Comparison of ENCODE assay signal across 27 cellular contexts in genomic region chr4:158534727-158535126, GRCh38. TPM values are rescaled to one million over a fixed set of nuclear protein-coding genes. Genes with fewer than 3 reads are reported as not detected.
A peak's percentile ranks its signal among the peaks of the same experiment; 100 is the strongest.
DNase-seq lines count a peak whose midpoint lies in the region; ATAC-seq, FAIRE-seq and TF ChIP-seq lines count a peak whose summit lies in the region.
"Had no signal": no experiment of that assay in that cellular context is flagged by ENCODE, and none has a peak within 500 bp of the region (broad histone marks: within the 10 kb centered on the region; RNA-seq: fewer than 3 reads in every experiment).

No MANE protein-coding gene starts in this region.

- RAD21 ChIA-PET in GM12878 (lab: Charles Lee; ENCODE audit: unreplicated experiment), result no interaction called here

- TF ChIP-seq CTCF in Loucy (conservative IDR thresholded peaks at IDR 0.05; ENCODE audit: low read length), result no peak
- TF ChIP-seq CTCF in GM12878 (IDR thresholded peaks at IDR 0.05 in 2 of 3, conservative IDR thresholded peaks at IDR 0.05 in 1 of 3; ENCODE audit: control insufficient read depth in 2 of 3, extremely low read depth in 1 of 3, insufficient read depth in 1 of 3, low read depth in 3 of 3, low read length in 3 of 3), result no peak

- no peaks in the 10 kb centered on the region for H3K4me1 ChIP-seq in Loucy (ENCODE audit: insufficient read depth, low read length, poor library complexity, severe bottlenecking)
- H3K4me1 ChIP-seq in GM12878 (ENCODE audit: control insufficient read depth, insufficient read depth, low read length), result no peaks in the 10 kb centered on the region
- H3K4me1 ChIP-seq: Caco-2, esophagus muscularis mucosa, HAP-1, parathyroid adenoma, Peyer's patch, right lobe of liver, transverse colon had no signal

- peak; percentile 96 for FAIRE-seq in A204.1 (lab: Jason Lieb, UNC)
- no peak for FAIRE-seq in GM12878 (lab: Jason Lieb, UNC)
- FAIRE-seq in frontal cortex (lab: Jason Lieb, UNC), result peak; percentile 37
- FAIRE-seq: A549 had no signal

- no peaks in the 10 kb centered on the region for H3K9me3 ChIP-seq in Loucy (ENCODE audit: insufficient read depth, low read depth, low read length)
- H3K9me3 ChIP-seq in GM12878 (replicated peaks; ENCODE audit: control insufficient read depth, insufficient read depth, low read length), result no peaks in the 10 kb centered on the region
- H3K9me3 ChIP-seq: A549, Caco-2, esophagus muscularis mucosa, HAP-1, Peyer's patch, right lobe of liver, transverse colon had no signal

- H3K36me3 ChIP-seq in Loucy (ENCODE audit: insufficient read depth, low read length) (no peaks in the 10 kb centered on the region), GM12878 (ENCODE audit: control insufficient read depth in 2 of 2, insufficient read depth in 2 of 2, low read length in 1 of 2) (no peaks in the 10 kb centered on the region)
- H3K36me3 ChIP-seq: esophagus muscularis mucosa, HAP-1, Peyer's patch, right lobe of liver, transverse colon had no signal

- CTCF ChIA-PET in GM12878 (lab: Yijun Ruan, JAX), result no interaction called here

- H3K4me3 ChIP-seq in Loucy (ENCODE audit: low read length, poor library complexity, severe bottlenecking), result peak overlapping the region; percentile 31
- H3K4me3 ChIP-seq in GM12878, result no peak overlapping the region
- H3K4me3 ChIP-seq: A549, esophagus muscularis mucosa, HAP-1, Peyer's patch, right lobe of liver, transverse colon had no signal

- H3K79me2 ChIP-seq in Loucy (ENCODE audit: insufficient read depth, low read length) (no peaks in the 10 kb centered on the region), GM12878 (ENCODE audit: control insufficient read depth, insufficient read depth, low read length) (no peaks in the 10 kb centered on the region)
- H3K79me2 ChIP-seq: parathyroid adenoma had no signal

- H4K20me1 ChIP-seq in Loucy (ENCODE audit: insufficient read depth, low read length, poor library complexity, severe bottlenecking) (no peaks in the 10 kb centered on the region), GM12878 (ENCODE audit: control insufficient read depth, insufficient read depth) (no peaks in the 10 kb centered on the region)

- no peak for TF ChIP-seq RAD21 in GM12878 (IDR thresholded peaks at IDR 0.05; ENCODE audit: insufficient read depth, low read depth, low read length)

- SMC1A ChIA-PET in GM12878 (lab: Charles Lee; ENCODE audit: uncharacterized antibody, unreplicated experiment), result no interaction called here

- no peak overlapping the region for H3K27ac ChIP-seq in GM12878 (ENCODE audit: control insufficient read depth, insufficient read depth)
- H3K27ac ChIP-seq: A549, esophagus muscularis mucosa, parathyroid adenoma, Peyer's patch, right lobe of liver, transverse colon had no signal

- POLR2A ChIA-PET in GM12878 (lab: Charles Lee), result no interaction called here

- in situ Hi-C loops in GM12878 (cut with MboI), result no loop called here

- TF ChIP-seq POLR2A in GM12878 (IDR thresholded peaks at IDR 0.05; ENCODE audit: low read depth, low read length), result no peak

- intact Hi-C loops in GM12878 (cut with micrococcal nuclease; ENCODE audit: unreplicated experiment), result no loop called here

- H3K9me2 ChIP-seq in Loucy (replicated peaks; ENCODE audit: low read depth, low read length), result no peaks in the 10 kb centered on the region

- BruUV-seq in GM12878 (replicated peaks; lab: Mats Ljungman, UMichigan), result no TSS peak

- TF ChIP-seq EP300 in GM12878 (IDR thresholded peaks at IDR 0.05; ENCODE audit: borderline replicate concordance in 1 of 2, control insufficient read depth in 1 of 2, low read depth in 2 of 2, low read length in 2 of 2), result no peak

- no peaks in the 10 kb centered on the region for H3F3A ChIP-seq in Loucy (ENCODE audit: low read depth)

- ATAC-seq in GM12878 (no peak), GM21447 (IDR thresholded peaks at IDR 0.05; ENCODE audit: unreplicated experiment) (no peak)
- ATAC-seq: T-cell had no signal

- H2AFZ ChIP-seq in Loucy (ENCODE audit: low read length), result peak overlapping the region; percentile 84
- peak overlapping the region; percentile 65 for H2AFZ ChIP-seq in GM12878 (ENCODE audit: control insufficient read depth, low read depth, low read length)
- H2AFZ ChIP-seq: parathyroid adenoma had no signal

- H3K27me3 ChIP-seq in Loucy (ENCODE audit: insufficient read depth, low read length, poor library complexity, severe bottlenecking) (no peaks in the 10 kb centered on the region), GM12878 (replicated peaks in 1 of 2; ENCODE audit: control insufficient read depth in 2 of 2, insufficient read depth in 2 of 2, low read length in 1 of 2) (no peaks in the 10 kb centered on the region)
- H3K27me3 ChIP-seq: esophagus muscularis mucosa, Peyer's patch, right lobe of liver, transverse colon had no signal

- DNase-seq in GM12878 (ENCODE audit: low read depth, low spot score) (no peak), frontal cortex (ENCODE audit: low spot score in 2 of 2) (no peak), NCI-H345 treated with DMSO at 0.1 percent for 48 hours (lab: John Stamatoyannopoulos, UW; ENCODE audit: unreplicated experiment) (no peak), COLO668 (lab: John Stamatoyannopoulos, UW; ENCODE audit: unreplicated experiment) (no peak)
- no peak for DNase-seq in activated CD4-positive, alpha-beta T cell treated with anti-CD3 and anti-CD28 coated beads, Interleukin-2, amount 50 U/mL, for 1 hour
- DNase-seq: activated CD4-positive, CD25-positive, alpha-beta regulatory T cell treated with anti-CD3 and anti-CD28 coated beads, Interleukin-2, amount 50 U/mL, for 72 hours; activated gamma-delta T cell; Caco-2; DND-41; effector memory CD4-positive, alpha-beta T cell; islet precursor cell; NCI-H1417; NCI-H2107; NCI-H510A treated with DMSO at 0.1 percent for 48 hours; Peyer's patch; right lobe of liver; T-cell; transverse colon had no signal

- H3K4me2 ChIP-seq in Loucy (ENCODE audit: low read depth, low read length, poor library complexity, severe bottlenecking) (peak overlapping the region; percentile 18), GM12878 (ENCODE audit: control insufficient read depth, insufficient read depth) (no peak overlapping the region)

- H3K9ac ChIP-seq in Loucy (ENCODE audit: low read depth, low read length, poor library complexity, severe bottlenecking), result no peak overlapping the region
- no peak overlapping the region for H3K9ac ChIP-seq in GM12878 (ENCODE audit: control insufficient read depth, insufficient read depth, low read length)
- H3K9ac ChIP-seq: parathyroid adenoma had no signal

- 35% methylated on average over 3 of the region's 3 CpGs for WGBS in GM12878 (ENCODE audit: insufficient coverage, insufficient replicate concordance, low lambda C conversion rate, missing lambda C conversion rate)

TF ChIP-seq in GM12878, 131 proteins besides CTCF, POLR2A, EP300 and RAD21 (continues in another document):
- no peak for TF ChIP-seq BCLAF1 (IDR thresholded peaks at IDR 0.05)
- TF ChIP-seq, protein P1, sequence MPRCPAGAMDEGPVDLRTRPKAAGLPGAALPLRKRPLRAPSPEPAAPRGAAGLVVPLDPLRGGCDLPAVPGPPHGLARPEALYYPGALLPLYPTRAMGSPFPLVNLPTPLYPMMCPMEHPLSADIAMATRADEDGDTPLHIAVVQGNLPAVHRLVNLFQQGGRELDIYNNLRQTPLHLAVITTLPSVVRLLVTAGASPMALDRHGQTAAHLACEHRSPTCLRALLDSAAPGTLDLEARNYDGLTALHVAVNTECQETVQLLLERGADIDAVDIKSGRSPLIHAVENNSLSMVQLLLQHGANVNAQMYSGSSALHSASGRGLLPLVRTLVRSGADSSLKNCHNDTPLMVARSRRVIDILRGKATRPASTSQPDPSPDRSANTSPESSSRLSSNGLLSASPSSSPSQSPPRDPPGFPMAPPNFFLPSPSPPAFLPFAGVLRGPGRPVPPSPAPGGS (IDR thresholded peaks at IDR 0.05; ENCODE audit: borderline replicate concordance, insufficient read depth, low read depth, low read length, poor library complexity, severe bottlenecking), result no peak
- TF ChIP-seq CBFB (IDR thresholded peaks at IDR 0.05; ENCODE audit: low read depth), result no peak
- TF ChIP-seq EGR1 (IDR thresholded peaks at IDR 0.05; ENCODE audit: borderline replicate concordance in 1 of 2, low read depth in 2 of 2, low read length in 2 of 2), result no peak

RNA-seq across cellular contexts. Expression of gene RXFP1, which starts 13.0 kb away (rescaled TPM):
- 0.08 TPM in 1 of 2 replicates, not detected in the other for total RNA-seq in GM12878 (2013; cell fraction: nucleolus; rRNA removed)
- total RNA-seq in GM12878 (2014; rRNA removed) (not detected in 2 replicates), GM12878 (2014; rRNA removed; fragmentation: Illumina TruSeq; extraction: Trizol) (not detected in 2 replicates), GM12878 (2021) (not detected in 2 replicates), frontal cortex (33.0 TPM)
- not detected for polyA plus RNA-seq in GM12878 (2011; ENCODE audit: low read depth)
- polyA plus RNA-seq in GM12878 (2011; rRNA removed) (0.12 and 0.16 TPM in 2 replicates), GM12878 (2014; fragmentation: Illumina TruSeq; extraction: Trizol) (not detected in 2 replicates), GM12878 (2014; fragmentation: Nextera tagmentation; extraction: Ambion mirVana) (not detected), GM12878 (2014; rRNA removed) (not detected in 2 replicates), GM12878 (2016; fragmentation: Nextera tagmentation; extraction: Ambion mirVana) (not detected)
- 0.03 and 0.07 TPM in 2 replicates for polyA plus RNA-seq in GM12878 (2011; cell fraction: cytosol; rRNA removed)
- 0.15 TPM in 2 replicates for polyA plus RNA-seq in GM12878 (2011; cell fraction: nucleus; rRNA removed)
- not detected in 2 replicates for polyA plus RNA-seq in GM12878 (2012)
- 0.10 TPM in 1 of 2 replicates, not detected in the other for polyA minus RNA-seq in GM12878 (2011; rRNA and poly(A)+ RNA removed)
- polyA minus RNA-seq in GM12878 (2011; cell fraction: cytosol; rRNA and poly(A)+ RNA removed), result not detected in 2 replicates
- polyA minus RNA-seq in GM12878 (2011; cell fraction: nucleus; rRNA and poly(A)+ RNA removed), result not detected in 2 replicates
- total RNA-seq: activated CD8-positive, alpha-beta T cell treated with anti-CD3 and anti-CD28 coated beads for 36 hours; Caco-2; esophagus muscularis mucosa; mononuclear cell; T-cell had no signal
- polyA plus RNA-seq: A549 had no signal

Comparison
In these comparisons a context has a peak if more than half of its experiments do, and no peak if none do; other contexts are left out.
1. RNA of gene RXFP1, which starts 13.0 kb away (total RNA-seq): 33.0 TPM in frontal cortex (single experiment); 0.08 TPM in GM12878; every median in the first group is over 10 times any median in the second.